ENCODE assay signal across 18 cellular contexts in genomic region chr2:16149349-16150243, GRCh38.
DNase-seq lines count a peak whose midpoint lies in the region; ATAC-seq and TF ChIP-seq lines count a peak whose summit lies in the region.
"Had no signal": no experiment of that assay in that cellular context is flagged by ENCODE, and none has a peak within 500 bp of the region (broad histone marks: within the 10 kb centered on the region; RNA-seq: fewer than 3 reads in every experiment).

No MANE protein-coding gene starts in this region.

- no peaks in the 10 kb centered on the region for H3K27me3 ChIP-seq in sigmoid colon

- H3K4me1 ChIP-seq in sigmoid colon = no peaks in the 10 kb centered on the region

- H3K9me3 ChIP-seq in sigmoid colon = no peaks in the 10 kb centered on the region

- H3K4me3 ChIP-seq in sigmoid colon = no peak overlapping the region

- H3K4me3 Mint-ChIP-seq in stimulated activated effector memory CD8-positive, alpha-beta T cell treated with anti-CD3 and anti-CD28 coated beads, Interleukin-12 subunit alpha, Interleukin-12 subunit beta, amount 100 ng/mL, for 72 hours = no peak overlapping the region
- H3K4me3 Mint-ChIP-seq: B cell; CD8-positive, alpha-beta T cell had no signal

- no peak for DNase-seq in activated naive CD4-positive, alpha-beta T cell treated with anti-CD3 and anti-CD28 coated beads, Interleukin-2, amount 50 U/mL, for 72 hours (ENCODE audit: low spot score in 2 of 2)
- DNase-seq in activated naive CD4-positive, alpha-beta T cell treated with Interleukin-2 at 50 U/mL for 16 hours = no peak
- DNase-seq in SK-N-DZ (ENCODE audit: low spot score) (peak; percentile 98), left lobe of liver (ENCODE audit: low spot score) (peak; percentile 12), sigmoid colon (no peak), SKM-1 treated with dmso at 0.1 percent for 144 hours (lab: John Stamatoyannopoulos, UW; ENCODE audit: unreplicated experiment) (no peak), AG08396 (ENCODE audit: low spot score) (no peak)
- DNase-seq in stimulated activated effector memory CD8-positive, alpha-beta T cell treated with anti-CD3 and anti-CD28 coated beads, Interleukin-12 subunit alpha, Interleukin-12 subunit beta, amount 100 ng/mL, for 72 hours (ENCODE audit: low spot score in 2 of 2) = peak in 1 of 2 donors; percentile 47
- DNase-seq: CD8-positive, alpha-beta T cell; DND-41; GOT3; NCI-H1092; NCI-H2107; NCI-H446 treated with DMSO at 0.1 percent for 48 hours; NCI-H774 had no signal

- no peaks in the 10 kb centered on the region for H3K36me3 ChIP-seq in sigmoid colon

- no peak for TF ChIP-seq CTCF in sigmoid colon (IDR thresholded peaks at IDR 0.05)

- no peak for TF ChIP-seq EP300 in sigmoid colon (IDR thresholded peaks at IDR 0.05)

- no peaks in the 10 kb centered on the region for H3K36me3 Mint-ChIP-seq in activated naive CD4-positive, alpha-beta T cell treated with anti-CD3 and anti-CD28 coated beads, Interleukin-2, amount 50 U/mL, for 72 hours
- H3K36me3 Mint-ChIP-seq in stimulated activated effector memory CD8-positive, alpha-beta T cell treated with anti-CD3 and anti-CD28 coated beads, Interleukin-12 subunit alpha, Interleukin-12 subunit beta, amount 100 ng/mL, for 72 hours = no peaks in the 10 kb centered on the region
- H3K36me3 Mint-ChIP-seq: CD8-positive, alpha-beta T cell had no signal

- peak; percentile 59 to 68 for ATAC-seq in activated naive CD4-positive, alpha-beta T cell treated with anti-CD3 and anti-CD28 coated beads, Interleukin-2, amount 50 U/mL, for 72 hours
- ATAC-seq in left lobe of liver = no peak
- peak; percentile 58 for ATAC-seq in stimulated activated effector memory CD8-positive, alpha-beta T cell treated with anti-CD3 and anti-CD28 coated beads, Interleukin-12 subunit alpha, Interleukin-12 subunit beta, amount 100 ng/mL, for 72 hours
- ATAC-seq: CD8-positive, alpha-beta T cell; Right ventricle myocardium inferior had no signal

- no peak overlapping the region for H3K27ac ChIP-seq in sigmoid colon
- H3K27ac ChIP-seq: KMS-11 had no signal

- intact Hi-C loops in sigmoid colon (cut with DNase I) = no loop called here

- WGBS in sigmoid colon, 2 donors = 87 to 88% methylated on average over 17 of the region's 17 CpGs

- TF ChIP-seq POLR2A in sigmoid colon (IDR thresholded peaks at IDR 0.05) = no peak

- no peaks in the 10 kb centered on the region for H3K4me1 Mint-ChIP-seq in stimulated activated effector memory CD8-positive, alpha-beta T cell treated with anti-CD3 and anti-CD28 coated beads, Interleukin-12 subunit alpha, Interleukin-12 subunit beta, amount 100 ng/mL, for 72 hours
- H3K4me1 Mint-ChIP-seq: B cell had no signal

- no peak overlapping the region for H3K27ac Mint-ChIP-seq in activated naive CD4-positive, alpha-beta T cell treated with anti-CD3 and anti-CD28 coated beads, Interleukin-2, amount 50 U/mL, for 72 hours
- no peak overlapping the region for H3K27ac Mint-ChIP-seq in stimulated activated effector memory CD8-positive, alpha-beta T cell treated with anti-CD3 and anti-CD28 coated beads, Interleukin-12 subunit alpha, Interleukin-12 subunit beta, amount 100 ng/mL, for 72 hours
- H3K27ac Mint-ChIP-seq: B cell; CD8-positive, alpha-beta T cell had no signal

- H3K9me3 Mint-ChIP-seq in activated naive CD4-positive, alpha-beta T cell treated with anti-CD3 and anti-CD28 coated beads, Interleukin-2, amount 50 U/mL, for 72 hours = peaks cover 0 to 4% of the 10 kb centered on the region in 2 donors
- no peaks in the 10 kb centered on the region for H3K9me3 Mint-ChIP-seq in stimulated activated effector memory CD8-positive, alpha-beta T cell treated with anti-CD3 and anti-CD28 coated beads, Interleukin-12 subunit alpha, Interleukin-12 subunit beta, amount 100 ng/mL, for 72 hours

Comparison
In these comparisons a context has a peak if more than half of its experiments do, and no peak if none do; other contexts are left out.
1. DNase-seq: peak in SK-N-DZ (single experiment) and left lobe of liver (single experiment); none in activated naive CD4-positive, alpha-beta T cell treated with anti-CD3 and anti-CD28 coated beads, Interleukin-2, amount 50 U/mL, for 72 hours (0 of 2), activated naive CD4-positive, alpha-beta T cell treated with Interleukin-2 at 50 U/mL for 16 hours (single experiment), sigmoid colon (single experiment), SKM-1 treated with dmso at 0.1 percent for 144 hours (single experiment) and AG08396 (single experiment).